Comparison of ENCODE assay signal across 1 cellular context in genomic region chr11:96389604-96390402, GRCh38.
A peak's percentile ranks its signal among the peaks of the same experiment; 100 is the strongest.
TF ChIP-seq lines count a peak whose summit lies in the region.

Gene CCDC82 (minus strand): TSS chr11:96389912. CDS start chr11:96384747, 5,165 bp downstream.
Gene JRKL (plus strand): TSS chr11:96390013. CDS start chr11:96390650, 637 bp downstream.

TF ChIP-seq in K562, 482 proteins besides CTCF, POLR2A, EP300 and RAD21 (continued from another document and continues in another):
- TF ChIP-seq ZBTB11 (CRISPR knock-in tag; IDR thresholded peaks at IDR 0.05), result 0 out of 6 replicates have a peak, but pooled peaks of 1 of the 3 experiments have one; percentile 17
- TF ChIP-seq HMGN3 (IDR thresholded peaks at IDR 0.05; ENCODE audit: borderline replicate concordance, extremely low read depth, insufficient read length, low read depth, low read length), result peak; percentile 72
- TF ChIP-seq CREB3L1 (IDR thresholded peaks at IDR 0.05; ENCODE audit: borderline replicate concordance, low read depth), result peak; percentile 94
- no peak for TF ChIP-seq KDM4B (IDR thresholded peaks at IDR 0.05; ENCODE audit: borderline replicate concordance in 2 of 2, low read depth in 1 of 2)
- peak in 1 of 2 experiments; percentile 8; a peak in 2 of 4 replicates for TF ChIP-seq FOXK2 (conservative IDR thresholded peaks at IDR 0.05 in 1 of 2, IDR thresholded peaks at IDR 0.05 in 1 of 2; ENCODE audit: low read depth in 2 of 2)
- TF ChIP-seq, protein P1, sequence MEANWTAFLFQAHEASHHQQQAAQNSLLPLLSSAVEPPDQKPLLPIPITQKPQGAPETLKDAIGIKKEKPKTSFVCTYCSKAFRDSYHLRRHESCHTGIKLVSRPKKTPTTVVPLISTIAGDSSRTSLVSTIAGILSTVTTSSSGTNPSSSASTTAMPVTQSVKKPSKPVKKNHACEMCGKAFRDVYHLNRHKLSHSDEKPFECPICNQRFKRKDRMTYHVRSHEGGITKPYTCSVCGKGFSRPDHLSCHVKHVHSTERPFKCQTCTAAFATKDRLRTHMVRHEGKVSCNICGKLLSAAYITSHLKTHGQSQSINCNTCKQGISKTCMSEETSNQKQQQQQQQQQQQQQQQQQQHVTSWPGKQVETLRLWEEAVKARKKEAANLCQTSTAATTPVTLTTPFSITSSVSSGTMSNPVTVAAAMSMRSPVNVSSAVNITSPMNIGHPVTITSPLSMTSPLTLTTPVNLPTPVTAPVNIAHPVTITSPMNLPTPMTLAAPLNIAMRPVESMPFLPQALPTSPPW (CRISPR knock-in tag; IDR thresholded peaks at IDR 0.05), result peak; percentile 89
- TF ChIP-seq ZNF398 (CRISPR knock-in tag; IDR thresholded peaks at IDR 0.05), result no peak
- TF ChIP-seq PCBP1 (IDR thresholded peaks at IDR 0.05; ENCODE audit: low read depth, low read length, poor library complexity, severe bottlenecking), result peak; percentile 65
- TF ChIP-seq FOXK1 (CRISPR knock-in tag; IDR thresholded peaks at IDR 0.05; ENCODE audit: borderline replicate concordance), result peak; percentile 86; the same call in 1 of the 2 replicates
- TF ChIP-seq, protein P2, sequence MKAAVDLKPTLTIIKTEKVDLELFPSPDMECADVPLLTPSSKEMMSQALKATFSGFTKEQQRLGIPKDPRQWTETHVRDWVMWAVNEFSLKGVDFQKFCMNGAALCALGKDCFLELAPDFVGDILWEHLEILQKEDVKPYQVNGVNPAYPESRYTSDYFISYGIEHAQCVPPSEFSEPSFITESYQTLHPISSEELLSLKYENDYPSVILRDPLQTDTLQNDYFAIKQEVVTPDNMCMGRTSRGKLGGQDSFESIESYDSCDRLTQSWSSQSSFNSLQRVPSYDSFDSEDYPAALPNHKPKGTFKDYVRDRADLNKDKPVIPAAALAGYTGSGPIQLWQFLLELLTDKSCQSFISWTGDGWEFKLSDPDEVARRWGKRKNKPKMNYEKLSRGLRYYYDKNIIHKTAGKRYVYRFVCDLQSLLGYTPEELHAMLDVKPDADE (conservative IDR thresholded peaks at IDR 0.05; ENCODE audit: control insufficient read depth, low read depth, low read length), result no peak
- peak; percentile 43; the same call in 1 of the 2 replicates for TF ChIP-seq ZNF76 (CRISPR knock-in tag; IDR thresholded peaks at IDR 0.05; ENCODE audit: borderline replicate concordance)
- no peak for TF ChIP-seq MEF2A (IDR thresholded peaks at IDR 0.05; ENCODE audit: control insufficient read depth, low read depth, low read length)
- TF ChIP-seq ZBED1 (IDR thresholded peaks at IDR 0.05), result 0 out of 2 replicates have a peak, but pooled peaks have one; percentile 86
- 0 out of 2 replicates have a peak, but pooled peaks have one; percentile 69 for TF ChIP-seq ZNF224 (CRISPR knock-in tag; IDR thresholded peaks at IDR 0.05)
- TF ChIP-seq KLF13 (tag; IDR thresholded peaks at IDR 0.05; ENCODE audit: borderline replicate concordance, low read depth), result peak; percentile 54; the same call in 1 of the 2 replicates
- peak; percentile 85 for TF ChIP-seq KDM5B (IDR thresholded peaks at IDR 0.05; ENCODE audit: insufficient replicate concordance, low read depth, low read length)
- no peak for TF ChIP-seq ZNF609 (CRISPR knock-in tag; IDR thresholded peaks at IDR 0.05; ENCODE audit: borderline replicate concordance)
- peak; percentile 43; the same call in 1 of the 2 replicates for TF ChIP-seq E2F1 (CRISPR knock-in tag; IDR thresholded peaks at IDR 0.05)
- TF ChIP-seq GABPA (tag; conservative IDR thresholded peaks at IDR 0.05; ENCODE audit: low read depth), result peak; percentile 93
- TF ChIP-seq TBP (optimal IDR thresholded peaks at IDR 0.05; ENCODE audit: low read depth, low read length), result peak; percentile 69
- peak; percentile 34 for TF ChIP-seq NFIC (IDR thresholded peaks at IDR 0.05)
- 0 out of 2 replicates have a peak, but pooled peaks have one; percentile 81 for TF ChIP-seq ZNF445 (CRISPR knock-in tag; IDR thresholded peaks at IDR 0.05; ENCODE audit: low read depth)
- peak; percentile 91 for TF ChIP-seq EP400 (IDR thresholded peaks at IDR 0.05)
- TF ChIP-seq HMBOX1 (IDR thresholded peaks at IDR 0.05), result peak; percentile 43; the same call in 1 of the 2 replicates
- TF ChIP-seq CSDE1 (IDR thresholded peaks at IDR 0.05), result no peak
- TF ChIP-seq ATF1 (CRISPR knock-in tag; IDR thresholded peaks at IDR 0.05), result no peak; the same call in 1 of the 2 replicates
- peak; percentile 80 for TF ChIP-seq ATF1 (tag; IDR thresholded peaks at IDR 0.05)
- no peak for TF ChIP-seq TFE3 (CRISPR knock-in tag; IDR thresholded peaks at IDR 0.05)
- TF ChIP-seq, protein P3, sequence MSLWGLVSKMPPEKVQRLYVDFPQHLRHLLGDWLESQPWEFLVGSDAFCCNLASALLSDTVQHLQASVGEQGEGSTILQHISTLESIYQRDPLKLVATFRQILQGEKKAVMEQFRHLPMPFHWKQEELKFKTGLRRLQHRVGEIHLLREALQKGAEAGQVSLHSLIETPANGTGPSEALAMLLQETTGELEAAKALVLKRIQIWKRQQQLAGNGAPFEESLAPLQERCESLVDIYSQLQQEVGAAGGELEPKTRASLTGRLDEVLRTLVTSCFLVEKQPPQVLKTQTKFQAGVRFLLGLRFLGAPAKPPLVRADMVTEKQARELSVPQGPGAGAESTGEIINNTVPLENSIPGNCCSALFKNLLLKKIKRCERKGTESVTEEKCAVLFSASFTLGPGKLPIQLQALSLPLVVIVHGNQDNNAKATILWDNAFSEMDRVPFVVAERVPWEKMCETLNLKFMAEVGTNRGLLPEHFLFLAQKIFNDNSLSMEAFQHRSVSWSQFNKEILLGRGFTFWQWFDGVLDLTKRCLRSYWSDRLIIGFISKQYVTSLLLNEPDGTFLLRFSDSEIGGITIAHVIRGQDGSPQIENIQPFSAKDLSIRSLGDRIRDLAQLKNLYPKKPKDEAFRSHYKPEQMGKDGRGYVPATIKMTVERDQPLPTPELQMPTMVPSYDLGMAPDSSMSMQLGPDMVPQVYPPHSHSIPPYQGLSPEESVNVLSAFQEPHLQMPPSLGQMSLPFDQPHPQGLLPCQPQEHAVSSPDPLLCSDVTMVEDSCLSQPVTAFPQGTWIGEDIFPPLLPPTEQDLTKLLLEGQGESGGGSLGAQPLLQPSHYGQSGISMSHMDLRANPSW (CRISPR knock-in tag; IDR thresholded peaks at IDR 0.05), result no peak
- TF ChIP-seq TAF1 (IDR thresholded peaks at IDR 0.05; ENCODE audit: control insufficient read depth, extremely low read depth, insufficient read depth, low read length, severe bottlenecking), result peak; percentile 79
- TF ChIP-seq NR2F6 (CRISPR knock-in tag; IDR thresholded peaks at IDR 0.05), result no peak
- TF ChIP-seq RFX1 (IDR thresholded peaks at IDR 0.05), result peak; percentile 63
- peak; percentile 67 for TF ChIP-seq MAX (CRISPR knock-in tag; IDR thresholded peaks at IDR 0.05)
